Comparison of ENCODE assay signal across 8 cellular contexts in the genomic region with DNA sequence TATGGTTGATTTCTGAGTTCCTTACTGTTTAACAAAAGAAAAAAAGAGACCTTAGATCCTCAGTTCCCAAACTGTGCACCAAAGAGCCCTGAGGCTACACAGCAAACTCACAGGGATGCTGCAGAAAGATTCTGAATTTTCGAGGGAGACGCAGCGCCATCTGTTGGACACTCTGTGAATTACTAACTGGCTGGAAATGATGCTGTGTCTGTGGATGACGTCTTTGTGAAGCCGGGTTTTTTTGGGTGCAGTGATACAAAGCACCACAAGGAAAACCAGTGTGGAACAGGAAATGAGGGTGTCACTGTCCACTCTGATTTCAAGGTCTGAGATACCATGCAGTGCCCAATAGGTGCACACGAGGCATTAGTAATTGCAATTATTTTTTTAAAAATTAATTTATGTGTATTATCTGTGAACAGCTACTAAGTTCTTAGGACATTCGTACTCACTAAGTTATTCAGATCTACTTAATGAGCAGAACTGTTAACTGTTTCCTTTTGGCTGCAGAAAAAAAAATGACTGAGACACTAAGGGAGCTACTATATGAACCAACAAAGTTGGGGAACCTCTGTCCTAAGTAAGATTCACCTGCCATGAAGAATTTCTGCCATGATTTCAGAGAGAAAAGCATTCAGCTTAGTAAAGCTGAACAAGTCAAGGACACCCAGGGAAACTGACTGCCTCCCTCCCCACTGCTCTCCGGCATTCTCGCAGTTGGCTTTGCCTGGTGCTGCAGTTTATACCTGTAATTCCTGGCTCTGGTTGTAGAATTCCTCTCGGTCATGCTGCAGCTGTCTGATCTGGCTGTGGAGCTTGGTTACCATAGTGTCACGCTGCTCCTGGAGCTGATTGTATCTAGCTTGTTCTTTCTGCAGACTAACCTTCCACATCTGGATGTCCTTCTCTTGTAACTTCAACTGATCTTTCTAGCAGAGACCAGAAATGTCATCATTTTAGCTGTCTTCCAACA. TPM values are rescaled to one million over a fixed set of nuclear protein-coding genes. Genes with fewer than 3 reads are reported as not detected.
DNase-seq lines count a peak whose midpoint lies in the region; ATAC-seq lines count a peak whose summit lies in the region.

No MANE protein-coding gene starts in this region.

- no peaks in the 10 kb centered on the region for H3K9me3 Mint-ChIP-seq in activated CD4-positive, alpha-beta memory T cell treated with anti-CD3 and anti-CD28 coated beads, Interleukin-2, amount 10 ng/mL, durations not matched to agents 7 days and 5 days

- H3K4me1 ChIP-seq in mesendoderm (ENCODE audit: control insufficient read depth, low read depth, low read length) = no peaks in the 10 kb centered on the region

- no peak overlapping the region for H3K4me3 ChIP-seq in mesendoderm (ENCODE audit: low read length)

- H3K4me3 Mint-ChIP-seq in activated CD4-positive, alpha-beta memory T cell treated with anti-CD3 and anti-CD28 coated beads, Interleukin-2, amount 10 ng/mL, durations not matched to agents 7 days and 5 days = no peak overlapping the region

- H2BK5ac ChIP-seq in mesendoderm (ENCODE audit: low read length) = no peak overlapping the region

- H3K56ac ChIP-seq in mesendoderm (ENCODE audit: low read length) = no peak overlapping the region

- H4K5ac ChIP-seq in mesendoderm (ENCODE audit: low read length) = no peak overlapping the region

- no peak overlapping the region for H3K9ac ChIP-seq in mesendoderm (ENCODE audit: low read length)

- POLR2A ChIA-PET in activated CD4-positive, alpha-beta memory T cell treated with anti-CD3 and anti-CD28 coated beads, Interleukin-2, amount 10 ng/mL, durations not matched to agents 7 days and 5 days (lab: Charles Lee) = interaction anchor here (0.7 to 0.9 kb wide), 2 partner anchors 16 to 42 kb away, joined by 3 read pairs; partner anchors contain the start of gene TSC1

- CTCF ChIA-PET in activated CD4-positive, alpha-beta memory T cell treated with anti-CD3 and anti-CD28 coated beads, Interleukin-2, amount 10 ng/mL, durations not matched to agents 7 days and 5 days (lab: Charles Lee) = interaction anchor here (0.6 to 2.1 kb wide), 22 partner anchors 9 to 395 kb away, joined by 3 to 9 read pairs (median 4); partner anchors contain the start of gene SPACA9

- no peak overlapping the region for H3K4ac ChIP-seq in mesendoderm (ENCODE audit: low read depth, low read length)

- no peak overlapping the region for H3K27ac Mint-ChIP-seq in activated CD4-positive, alpha-beta memory T cell treated with anti-CD3 and anti-CD28 coated beads, Interleukin-2, amount 10 ng/mL, durations not matched to agents 7 days and 5 days

- H4K8ac ChIP-seq in mesendoderm (ENCODE audit: low read depth, low read length) = no peak overlapping the region

- no CpG with 5 or more reads among the region's 11 CpGs for WGBS in mesendoderm (ENCODE audit: extremely low coverage, insufficient coverage, low lambda C conversion rate)

- peaks cover 37% of the 10 kb centered on the region for H3K36me3 Mint-ChIP-seq in activated CD4-positive, alpha-beta memory T cell treated with anti-CD3 and anti-CD28 coated beads, Interleukin-2, amount 10 ng/mL, durations not matched to agents 7 days and 5 days (ENCODE audit: low read depth)

- no peak overlapping the region for H3K18ac ChIP-seq in mesendoderm (ENCODE audit: low read length)

- no peaks in the 10 kb centered on the region for H3K27me3 ChIP-seq in mesendoderm (ENCODE audit: insufficient read depth, low read length, poor library complexity)

- peak; percentile 90 for ATAC-seq in HG03135 (IDR thresholded peaks at IDR 0.05; ENCODE audit: unreplicated experiment)
- no peak for ATAC-seq in HG03039 (IDR thresholded peaks at IDR 0.05; ENCODE audit: unreplicated experiment)

- no peak overlapping the region for H3K4me2 ChIP-seq in mesendoderm (ENCODE audit: low read length)

- H3K27me3 Mint-ChIP-seq in activated CD4-positive, alpha-beta memory T cell treated with anti-CD3 and anti-CD28 coated beads, Interleukin-2, amount 10 ng/mL, durations not matched to agents 7 days and 5 days = no peaks in the 10 kb centered on the region

- peak; percentile 19 for DNase-seq in DMS 273 treated with DMSO at 0.1 percent for 48 hours (lab: John Stamatoyannopoulos, UW)
- DNase-seq in NCI-H748 treated with DMSO at 0.1 percent for 48 hours (lab: John Stamatoyannopoulos, UW) = peak; percentile 25
- peak; percentile 84 for DNase-seq in activated CD4-positive, alpha-beta memory T cell treated with anti-CD3 and anti-CD28 coated beads, Interleukin-2, amount 10 ng/mL, durations not matched to agents 7 days and 5 days
- DNase-seq in effector CD8-positive, alpha-beta T cell (lab: John Stamatoyannopoulos, UW) = peak; percentile 65
- DNase-seq in mesendoderm = peak; percentile 90
- DNase-seq in stimulated activated CD8-positive, alpha-beta memory T cell treated with anti-CD3 and anti-CD28 coated beads, Interleukin-2, amount 100 ng/mL, for 48 hours (ENCODE audit: low read depth in 2 of 2) = peak; percentile 26 to 58

- peaks cover 8% of the 10 kb centered on the region for H3K4me1 Mint-ChIP-seq in activated CD4-positive, alpha-beta memory T cell treated with anti-CD3 and anti-CD28 coated beads, Interleukin-2, amount 10 ng/mL, durations not matched to agents 7 days and 5 days

- H2BK120ac ChIP-seq in mesendoderm (ENCODE audit: low read depth, low read length) = no peak overlapping the region

- no peaks in the 10 kb centered on the region for H3K79me1 ChIP-seq in mesendoderm (ENCODE audit: low read length)

- no peak overlapping the region for H2BK15ac ChIP-seq in mesendoderm (replicated peaks; ENCODE audit: low read depth)

- H3K27ac ChIP-seq in mesendoderm (ENCODE audit: low read depth, low read length) = no peak overlapping the region

- no peak overlapping the region for H2AK5ac ChIP-seq in mesendoderm (ENCODE audit: low read length)

- no peak overlapping the region for H3K23ac ChIP-seq in mesendoderm (ENCODE audit: low read length)

- H3K79me2 ChIP-seq in mesendoderm (ENCODE audit: control insufficient read depth, insufficient read depth, low read length) = no peaks in the 10 kb centered on the region

- H3K36me3 ChIP-seq in mesendoderm (ENCODE audit: control insufficient read depth, insufficient read depth, low read length) = peaks cover 4% of the 10 kb centered on the region

RNA-seq across cellular contexts. Expression of gene SPACA9, which starts 23.4 kb away (rescaled TPM):
- 1 to 10 TPM; 3.2 to 3.6 TPM for total RNA-seq in activated CD4-positive, alpha-beta memory T cell treated with anti-CD3 and anti-CD28 coated beads, Interleukin-2, amount 10 ng/mL, durations not matched to agents 7 days and 5 days
- polyA plus RNA-seq in mesendoderm (2013, experiment 1 of 2) = 0.29 TPM
- 0.29 TPM for polyA plus RNA-seq in mesendoderm (2013, experiment 2 of 2)

RNA-seq across cellular contexts. Expression of gene AK8, which starts 24.1 kb away (rescaled TPM):
- not detected for total RNA-seq in activated CD4-positive, alpha-beta memory T cell treated with anti-CD3 and anti-CD28 coated beads, Interleukin-2, amount 10 ng/mL, durations not matched to agents 7 days and 5 days
- polyA plus RNA-seq in mesendoderm (2013, experiment 1 of 2) = 0.24 TPM
- polyA plus RNA-seq in mesendoderm (2013, experiment 2 of 2) = 0.15 TPM

RNA-seq across cellular contexts. Expression of gene TSC1, which starts 42.3 kb away (rescaled TPM):
- total RNA-seq in activated CD4-positive, alpha-beta memory T cell treated with anti-CD3 and anti-CD28 coated beads, Interleukin-2, amount 10 ng/mL, durations not matched to agents 7 days and 5 days = 10 to 100 TPM; 30.0 to 31.0 TPM
- 21.1 TPM for polyA plus RNA-seq in mesendoderm (2013, experiment 1 of 2)
- 19.8 TPM for polyA plus RNA-seq in mesendoderm (2013, experiment 2 of 2)

Comparison
In these comparisons a context has a peak if more than half of its experiments do, and no peak if none do; other contexts are left out.
1. DNase-seq: peak in every context shown above with its lines; median percentile 90 in mesendoderm; 84 in activated CD4-positive, alpha-beta memory T cell treated with anti-CD3 and anti-CD28 coated beads, Interleukin-2, amount 10 ng/mL, durations not matched to agents 7 days and 5 days; 65 in effector CD8-positive, alpha-beta T cell; 42 in stimulated activated CD8-positive, alpha-beta memory T cell treated with anti-CD3 and anti-CD28 coated beads, Interleukin-2, amount 100 ng/mL, for 48 hours; 25 in NCI-H748 treated with DMSO at 0.1 percent for 48 hours; 19 in DMS 273 treated with DMSO at 0.1 percent for 48 hours.